In the genomic region with DNA sequence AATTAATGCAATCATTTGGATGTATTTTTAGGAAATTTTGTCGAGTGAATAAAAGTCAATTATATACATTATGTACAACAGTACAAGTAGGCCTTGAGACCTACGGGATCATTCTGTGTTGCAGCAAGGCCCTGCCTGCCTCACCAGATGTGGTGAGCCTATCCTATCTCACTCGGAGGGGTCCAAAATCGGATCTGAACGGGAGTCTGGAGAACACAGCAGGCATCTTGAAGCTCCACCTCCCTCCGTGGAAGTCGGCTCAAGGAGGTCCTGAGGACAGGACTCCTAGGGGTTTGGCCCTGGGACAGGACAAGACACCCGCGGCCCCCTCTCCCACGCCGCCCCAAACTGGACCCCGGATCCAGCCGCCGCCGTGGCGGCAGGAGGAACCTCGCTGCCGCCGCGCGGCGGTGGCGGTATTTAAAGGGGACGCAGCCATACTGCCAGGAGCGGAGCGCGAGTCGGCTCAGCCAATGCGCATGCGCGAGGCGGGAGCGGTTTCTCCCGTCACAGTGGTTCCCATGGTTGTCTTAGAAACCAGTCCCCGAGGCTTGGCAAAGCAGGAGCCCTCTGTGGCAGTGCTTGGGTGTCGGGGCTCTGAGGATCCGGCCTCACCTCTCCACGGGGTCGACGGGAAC, we compare ENCODE assay signal across 1 cellular context.
TF ChIP-seq lines count a peak whose summit lies in the region.

No MANE protein-coding gene starts in this region.

TF ChIP-seq in HepG2, 621 proteins besides CTCF, POLR2A, EP300 and RAD21 (continued from another document):
- TF ChIP-seq, protein P1, sequence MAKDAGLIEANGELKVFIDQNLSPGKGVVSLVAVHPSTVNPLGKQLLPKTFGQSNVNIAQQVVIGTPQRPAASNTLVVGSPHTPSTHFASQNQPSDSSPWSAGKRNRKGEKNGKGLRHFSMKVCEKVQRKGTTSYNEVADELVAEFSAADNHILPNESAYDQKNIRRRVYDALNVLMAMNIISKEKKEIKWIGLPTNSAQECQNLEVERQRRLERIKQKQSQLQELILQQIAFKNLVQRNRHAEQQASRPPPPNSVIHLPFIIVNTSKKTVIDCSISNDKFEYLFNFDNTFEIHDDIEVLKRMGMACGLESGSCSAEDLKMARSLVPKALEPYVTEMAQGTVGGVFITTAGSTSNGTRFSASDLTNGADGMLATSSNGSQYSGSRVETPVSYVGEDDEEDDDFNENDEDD (CRISPR knock-in tag; IDR thresholded peaks at IDR 0.05; ENCODE audit: borderline replicate concordance): peak; percentile 87; the same call in 1 of the 2 replicates
- TF ChIP-seq HOXA3 (CRISPR knock-in tag; IDR thresholded peaks at IDR 0.05): peak; percentile 23; the same call in 1 of the 2 replicates
TF ChIP-seq in HepG2: peak in this region for 10; not testable (repeated sequence) for 611.
